In the genomic region with DNA sequence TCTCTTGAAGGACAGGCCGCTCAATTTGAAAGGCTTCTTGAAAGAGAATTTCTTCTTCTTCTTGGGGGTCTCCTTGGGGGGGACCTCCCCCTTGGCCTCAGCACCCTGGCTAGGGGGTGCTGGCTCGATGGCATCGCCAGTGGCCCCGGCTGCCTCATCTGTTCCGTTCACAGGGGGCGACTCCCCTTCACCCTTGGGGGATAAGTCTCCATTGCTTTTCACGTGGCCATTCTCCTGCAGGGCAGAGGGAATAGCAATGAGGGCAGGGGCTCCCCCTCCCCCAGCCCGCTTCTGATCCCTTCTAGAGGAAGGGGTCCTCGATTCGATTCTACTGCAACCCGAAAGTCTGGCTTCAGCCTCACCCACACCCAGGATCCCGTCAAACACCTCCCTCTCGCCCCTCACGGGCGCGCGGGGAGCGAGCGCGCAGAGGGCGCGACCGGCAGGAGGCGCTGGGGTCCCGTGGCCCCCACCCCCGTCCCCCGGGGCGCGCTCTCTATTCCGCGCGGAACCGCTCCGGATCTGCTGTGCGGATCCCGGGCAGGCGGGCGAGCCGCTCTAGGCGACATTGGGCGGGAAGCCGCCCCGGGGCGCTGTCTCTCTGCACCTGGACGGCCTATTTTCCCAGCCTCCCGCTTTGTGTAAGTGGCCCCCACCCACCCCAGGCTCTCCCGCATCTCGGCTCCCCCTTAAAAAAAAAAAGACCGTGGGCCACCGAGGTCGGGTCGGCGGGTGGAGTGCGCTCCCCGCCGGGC, we compare ENCODE assay signal across 9 cellular contexts. TPM values are rescaled to one million over a fixed set of nuclear protein-coding genes. Genes with fewer than 3 reads are reported as not detected.
A peak's percentile ranks its signal among the peaks of the same experiment; 100 is the strongest.
DNase-seq lines count a peak whose midpoint lies in the region; ATAC-seq and TF ChIP-seq lines count a peak whose summit lies in the region.
"Had no signal": no experiment of that assay in that cellular context is flagged by ENCODE, and none has a peak within 500 bp of the region (broad histone marks: within the 10 kb centered on the region; RNA-seq: fewer than 3 reads in every experiment).

No MANE protein-coding gene starts in this region.

- peak; percentile 45 for TF ChIP-seq RAD21 in SK-N-SH (IDR thresholded peaks at IDR 0.05; ENCODE audit: low read length)

- POLR2A ChIA-PET in SK-N-SH (lab: Yijun Ruan, JAX) = interaction anchor here (0.5 to 2.1 kb wide), 11 partner anchors 16 to 156 kb away, joined by 3 to 24 read pairs (median 3); a partner anchor contains a TSS

- H3K9me3 ChIP-seq in SK-N-SH (no peaks in the 10 kb centered on the region), adipocyte (ENCODE audit: control insufficient read depth, low read length) (no peaks in the 10 kb centered on the region), hepatocyte (ENCODE audit: low read depth) (no peaks in the 10 kb centered on the region), gastrocnemius medialis (no peaks in the 10 kb centered on the region)

- in situ Hi-C loops in gastrocnemius medialis (cut with MboI; ENCODE audit: low sequenced_read_pairs in 4 of 4) = no loop called here

- CTCF ChIA-PET in SK-N-SH (lab: Yijun Ruan, JAX) = interaction anchor here (1.0 to 3.7 kb wide), 5 partner anchors 13 to 377 kb away, joined by 3 to 24 read pairs (median 5); no protein-coding TSS in a partner anchor

- H3K27ac ChIP-seq in SK-N-SH (ENCODE audit: low read depth in 2 of 2, low read length in 1 of 2) (peak overlapping the region; percentile 36 to 81; a peak in 3 of 4 replicates), hepatocyte (peak overlapping the region; percentile 88), gastrocnemius medialis (peak overlapping the region in 3 of 4 donors; percentile 33 to 62 (median 40))
- H3K27ac ChIP-seq: epithelial cell of prostate had no signal

- TF ChIP-seq CTCF in SK-N-SH (IDR thresholded peaks at IDR 0.05) = peak; percentile 77
- TF ChIP-seq CTCF in hepatocyte (IDR thresholded peaks at IDR 0.05; ENCODE audit: poor library complexity) = peak; percentile 80
- peak; percentile 18 to 65 (median 55) for TF ChIP-seq CTCF in gastrocnemius medialis (IDR thresholded peaks at IDR 0.05 in 4 of 5, conservative IDR thresholded peaks at IDR 0.05 in 1 of 5)

- peaks cover 22% of the 10 kb centered on the region for H3F3A ChIP-seq in SK-N-SH (replicated peaks; ENCODE audit: insufficient read depth)

- ATAC-seq in HG03039 (IDR thresholded peaks at IDR 0.05; ENCODE audit: unreplicated experiment) (peak; percentile 26), gastrocnemius medialis (peak; percentile 27 to 54)

- H3K27me3 ChIP-seq in SK-N-SH (ENCODE audit: insufficient read depth) (no peaks in the 10 kb centered on the region), adipocyte (replicated peaks; ENCODE audit: control insufficient read depth, insufficient read depth, low read length) (no peaks in the 10 kb centered on the region), hepatocyte (no peaks in the 10 kb centered on the region), gastrocnemius medialis (no peaks in the 10 kb centered on the region)

- H3K9ac ChIP-seq in SK-N-SH (peak overlapping the region; percentile 96), adipocyte (ENCODE audit: low read length) (peak overlapping the region; percentile 82)

- H3K4me2 ChIP-seq in SK-N-SH (peak overlapping the region; percentile 98), hepatocyte (peak overlapping the region; percentile 94)

- DNase-seq in ELR (ENCODE audit: low read depth) (peak; percentile 70), SK-N-SH (peak; percentile 89), adipocyte (ENCODE audit: low read depth) (peak; percentile 81), hepatocyte (ENCODE audit: low spot score) (peak; percentile 80), gastrocnemius medialis (no peak), SIG-M5 treated with dmso at 0.1 percent for 504 hours (lab: John Stamatoyannopoulos, UW; ENCODE audit: unreplicated experiment) (no peak), SK-N-DZ (ENCODE audit: low spot score) (no peak)

- no peak for TF ChIP-seq POLR2A in gastrocnemius medialis (IDR thresholded peaks at IDR 0.05)

- H3K4me1 ChIP-seq in SK-N-SH (ENCODE audit: control insufficient read depth in 1 of 2, insufficient read depth in 2 of 2, low read depth in 1 of 2, low read length in 1 of 2) (peaks cover 8 to 31% of the 10 kb centered on the region in 2 experiments; a peak in 3 of 4 replicates), adipocyte (ENCODE audit: control insufficient read depth, insufficient read depth, low read length) (peaks cover 42% of the 10 kb centered on the region), hepatocyte (ENCODE audit: insufficient read depth) (peaks cover 8% of the 10 kb centered on the region), gastrocnemius medialis (peaks cover 4 to 6% of the 10 kb centered on the region in 2 donors)

- no peak overlapping the region for H2AFZ ChIP-seq in SK-N-SH (ENCODE audit: low read depth)
- H2AFZ ChIP-seq in hepatocyte = peak overlapping the region; percentile 16

- H3K9me2 ChIP-seq in SK-N-SH (no peaks in the 10 kb centered on the region), hepatocyte (replicated peaks; ENCODE audit: insufficient read depth) (no peaks in the 10 kb centered on the region)

- 2% methylated on average over 26 of the region's 56 CpGs for WGBS in SK-N-SH (ENCODE audit: low lambda C conversion rate)
- WGBS in hepatocyte (ENCODE audit: low lambda C conversion rate, missing lambda C conversion rate) = 2% methylated on average over 29 of the region's 56 CpGs

- peaks cover 16 to 42% of the 10 kb centered on the region in 2 experiments for H3K36me3 ChIP-seq in SK-N-SH (replicated peaks in 1 of 2; ENCODE audit: control insufficient read depth in 1 of 2, insufficient read depth in 2 of 2, low read length in 1 of 2)
- H3K36me3 ChIP-seq in adipocyte (ENCODE audit: control insufficient read depth, insufficient read depth, low read length, severe bottlenecking) = peaks cover 17% of the 10 kb centered on the region
- H3K36me3 ChIP-seq in hepatocyte (replicated peaks; ENCODE audit: insufficient read depth, low read depth) = no peaks in the 10 kb centered on the region
- H3K36me3 ChIP-seq in gastrocnemius medialis = peaks cover 0 to 23% of the 10 kb centered on the region in 2 donors

- H3K4me3 ChIP-seq in SK-N-SH (ENCODE audit: low read depth in 2 of 2, low read length in 1 of 2) (peak overlapping the region; percentile 84 to 92), adipocyte (ENCODE audit: low read length) (peak overlapping the region; percentile 82), hepatocyte (peak overlapping the region; percentile 98), gastrocnemius medialis (peak overlapping the region; percentile 52 to 74 (median 64))

- H4K20me1 ChIP-seq in SK-N-SH (ENCODE audit: insufficient read depth) = peaks cover 33% of the 10 kb centered on the region
- H4K20me1 ChIP-seq in hepatocyte (ENCODE audit: insufficient read depth, poor library complexity, severe bottlenecking) = peaks cover 18% of the 10 kb centered on the region

- intact Hi-C loops in gastrocnemius medialis (cut with DNase I; ENCODE audit: low total_unique reads) = loop anchor here (1.0 to 2.0 kb wide), 2 partner anchors 28 to 42 kb away; a partner anchor contains a TSS

- no peak for TF ChIP-seq EP300 in SK-N-SH (IDR thresholded peaks at IDR 0.05; ENCODE audit: borderline replicate concordance in 1 of 2, low read depth in 1 of 2, low read length in 1 of 2)

- H3K79me2 ChIP-seq in SK-N-SH (ENCODE audit: insufficient read depth) (peaks cover 44% of the 10 kb centered on the region), hepatocyte (peaks cover 34% of the 10 kb centered on the region)

TF ChIP-seq in SK-N-SH, 30 proteins besides CTCF, POLR2A, EP300 and RAD21 (continues in another document):
- no peak for TF ChIP-seq FOXM1 (IDR thresholded peaks at IDR 0.05; ENCODE audit: low read depth)

RNA-seq across cellular contexts. Expression of a gene that starts 1.0 kb away (rescaled TPM):
- polyA plus RNA-seq in SK-N-SH (2012; rRNA removed) (254 and 275 TPM in 2 replicates), hepatocyte (346 and 358 TPM in 2 replicates)
- 257 and 303 TPM in 2 replicates for polyA plus RNA-seq in SK-N-SH (2012; cell fraction: cytosol; rRNA removed)
- 94.4 and 121 TPM in 2 replicates for polyA plus RNA-seq in SK-N-SH (2012; cell fraction: nucleus; rRNA removed)
- total RNA-seq in hepatocyte (143 and 149 TPM in 2 replicates), gastrocnemius medialis (1 to 10 TPM in 2 of 4 donors, under 1 TPM in 2; 0.75 to 2.6 (median 1.5) TPM)
- 288 and 346 TPM in 2 replicates for polyA plus RNA-seq in SK-N-DZ (2014; cell fraction: cytosol; rRNA removed)
- 123 and 135 TPM in 2 replicates for polyA plus RNA-seq in SK-N-DZ (2014; cell fraction: nucleus; rRNA removed)

RNA-seq across cellular contexts. Expression of a gene that starts 27.2 kb away (rescaled TPM):
- polyA plus RNA-seq in SK-N-SH (2012; rRNA removed) (8.0 and 10.0 TPM in 2 replicates), hepatocyte (3.4 and 5.2 TPM in 2 replicates)
- 0.63 and 1.8 TPM in 2 replicates for polyA plus RNA-seq in SK-N-SH (2012; cell fraction: cytosol; rRNA removed)
- polyA plus RNA-seq in SK-N-SH (2012; cell fraction: nucleus; rRNA removed) = 114 and 147 TPM in 2 replicates
- total RNA-seq in hepatocyte (4.2 and 5.4 TPM in 2 replicates), gastrocnemius medialis (10 to 100 TPM in 1 of 4 donors, 1 to 10 TPM in 2, under 1 TPM in 1; 0.81 to 13.4 (median 2.0) TPM)
- 2.0 and 3.7 TPM in 2 replicates for polyA plus RNA-seq in SK-N-DZ (2014; cell fraction: cytosol; rRNA removed)
- 16.0 and 26.5 TPM in 2 replicates for polyA plus RNA-seq in SK-N-DZ (2014; cell fraction: nucleus; rRNA removed)

RNA-seq across cellular contexts. Expression of a gene that starts 27.3 kb away (rescaled TPM):
- polyA plus RNA-seq in SK-N-SH (2012; rRNA removed) (0.28 and 0.86 TPM in 2 replicates), hepatocyte (1.4 and 1.5 TPM in 2 replicates)
- polyA plus RNA-seq in SK-N-SH (2012; cell fraction: cytosol; rRNA removed) = 0.20 and 0.21 TPM in 2 replicates
- polyA plus RNA-seq in SK-N-SH (2012; cell fraction: nucleus; rRNA removed) = 5.2 and 5.6 TPM in 2 replicates
- total RNA-seq in hepatocyte (1.4 TPM in 1 of 2 replicates, not detected in the other), gastrocnemius medialis (1 to 10 TPM in 1 of 4 donors, not detected in 3; 1.8 TPM)
- 1.5 and 4.4 TPM in 2 replicates for polyA plus RNA-seq in SK-N-DZ (2014; cell fraction: cytosol; rRNA removed)
- polyA plus RNA-seq in SK-N-DZ (2014; cell fraction: nucleus; rRNA removed) = not detected in 2 replicates

RNA-seq across cellular contexts. Expression of a gene that starts 43.2 kb away (rescaled TPM):
- polyA plus RNA-seq in SK-N-SH (2012; rRNA removed) (172 and 226 TPM in 2 replicates), hepatocyte (108 and 117 TPM in 2 replicates)
- 152 and 171 TPM in 2 replicates for polyA plus RNA-seq in SK-N-SH (2012; cell fraction: cytosol; rRNA removed)
- polyA plus RNA-seq in SK-N-SH (2012; cell fraction: nucleus; rRNA removed) = 246 and 333 TPM in 2 replicates
- total RNA-seq in hepatocyte (94.6 and 95.8 TPM in 2 replicates), gastrocnemius medialis (10 to 100 TPM in 2 of 4 donors, 1 to 10 TPM in 2; 8.7 to 23.8 (median 11.8) TPM)
- polyA plus RNA-seq in SK-N-DZ (2014; cell fraction: cytosol; rRNA removed) = 98.5 and 104 TPM in 2 replicates
- polyA plus RNA-seq in SK-N-DZ (2014; cell fraction: nucleus; rRNA removed) = 167 and 186 TPM in 2 replicates

RNA-seq across cellular contexts. Expression of a gene that starts 59.2 kb away (rescaled TPM):
- 51.0 and 65.7 TPM in 2 replicates for polyA plus RNA-seq in SK-N-SH (2012; rRNA removed)
- polyA plus RNA-seq in SK-N-SH (2012; cell fraction: cytosol; rRNA removed) = 37.8 and 46.0 TPM in 2 replicates
- polyA plus RNA-seq in SK-N-SH (2012; cell fraction: nucleus; rRNA removed) = 138 and 143 TPM in 2 replicates
- total RNA-seq in hepatocyte = 69.6 and 80.5 TPM in 2 replicates
- 56.2 and 65.7 TPM in 2 replicates for polyA plus RNA-seq in hepatocyte
- 10 to 100 TPM; 53.8 to 77.8 (median 62.1) TPM for total RNA-seq in gastrocnemius medialis
- 56.8 and 61.3 TPM in 2 replicates for polyA plus RNA-seq in SK-N-DZ (2014; cell fraction: cytosol; rRNA removed)
- polyA plus RNA-seq in SK-N-DZ (2014; cell fraction: nucleus; rRNA removed) = 58.1 and 69.7 TPM in 2 replicates

Comparison
In these comparisons a context has a peak if more than half of its experiments do, and no peak if none do; other contexts are left out.
1. DNase-seq: peak in ELR (single experiment), SK-N-SH (single experiment), adipocyte (single experiment) and hepatocyte (single experiment); none in gastrocnemius medialis (0 of 2), SIG-M5 treated with dmso at 0.1 percent for 504 hours (single experiment) and SK-N-DZ (single experiment).
2. RNA of a gene that starts 1.0 kb away (total RNA-seq): 143 to 149 TPM in hepatocyte; 0.75 to 2.6 TPM in gastrocnemius medialis; every median in the first group is over 10 times any median in the second.
3. Peak in every context shown above with its lines, with median percentiles within 50 percentile points of each other: H3K27ac ChIP-seq, H3K4me3 ChIP-seq and CTCF ChIP-seq.